Comparison of ENCODE assay signal across 1 cellular context in the genomic region with DNA sequence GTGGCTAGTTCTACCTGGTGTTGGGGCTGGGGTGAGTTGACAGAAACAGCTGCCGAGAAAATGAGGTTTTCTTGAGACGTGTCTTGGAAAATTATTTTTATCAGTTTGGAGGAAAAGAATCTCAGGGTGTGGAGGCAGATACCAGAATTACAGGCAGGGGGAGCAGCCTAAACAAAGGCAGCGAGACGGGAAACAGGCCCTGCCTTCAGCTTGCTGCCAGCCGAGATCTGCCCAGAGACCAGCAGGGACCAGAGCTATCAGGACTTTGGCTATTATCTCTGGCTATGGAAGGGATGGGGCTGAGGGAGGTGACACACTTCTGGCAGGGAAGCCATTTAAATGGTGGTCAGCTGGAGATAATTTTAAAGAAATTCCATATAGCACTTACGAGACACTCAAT.
TF ChIP-seq lines count a peak whose summit lies in the region.

No MANE protein-coding gene starts in this region.

TF ChIP-seq in HCT116, 20 proteins besides CTCF, POLR2A, EP300 and RAD21:
- TF ChIP-seq, protein P1, sequence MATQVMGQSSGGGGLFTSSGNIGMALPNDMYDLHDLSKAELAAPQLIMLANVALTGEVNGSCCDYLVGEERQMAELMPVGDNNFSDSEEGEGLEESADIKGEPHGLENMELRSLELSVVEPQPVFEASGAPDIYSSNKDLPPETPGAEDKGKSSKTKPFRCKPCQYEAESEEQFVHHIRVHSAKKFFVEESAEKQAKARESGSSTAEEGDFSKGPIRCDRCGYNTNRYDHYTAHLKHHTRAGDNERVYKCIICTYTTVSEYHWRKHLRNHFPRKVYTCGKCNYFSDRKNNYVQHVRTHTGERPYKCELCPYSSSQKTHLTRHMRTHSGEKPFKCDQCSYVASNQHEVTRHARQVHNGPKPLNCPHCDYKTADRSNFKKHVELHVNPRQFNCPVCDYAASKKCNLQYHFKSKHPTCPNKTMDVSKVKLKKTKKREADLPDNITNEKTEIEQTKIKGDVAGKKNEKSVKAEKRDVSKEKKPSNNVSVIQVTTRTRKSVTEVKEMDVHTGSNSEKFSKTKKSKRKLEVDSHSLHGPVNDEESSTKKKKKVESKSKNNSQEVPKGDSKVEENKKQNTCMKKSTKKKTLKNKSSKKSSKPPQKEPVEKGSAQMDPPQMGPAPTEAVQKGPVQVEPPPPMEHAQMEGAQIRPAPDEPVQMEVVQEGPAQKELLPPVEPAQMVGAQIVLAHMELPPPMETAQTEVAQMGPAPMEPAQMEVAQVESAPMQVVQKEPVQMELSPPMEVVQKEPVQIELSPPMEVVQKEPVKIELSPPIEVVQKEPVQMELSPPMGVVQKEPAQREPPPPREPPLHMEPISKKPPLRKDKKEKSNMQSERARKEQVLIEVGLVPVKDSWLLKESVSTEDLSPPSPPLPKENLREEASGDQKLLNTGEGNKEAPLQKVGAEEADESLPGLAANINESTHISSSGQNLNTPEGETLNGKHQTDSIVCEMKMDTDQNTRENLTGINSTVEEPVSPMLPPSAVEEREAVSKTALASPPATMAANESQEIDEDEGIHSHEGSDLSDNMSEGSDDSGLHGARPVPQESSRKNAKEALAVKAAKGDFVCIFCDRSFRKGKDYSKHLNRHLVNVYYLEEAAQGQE (IDR thresholded peaks at IDR 0.05; ENCODE audit: low read depth) = no peak
- TF ChIP-seq SRF (IDR thresholded peaks at IDR 0.05; ENCODE audit: low read depth) (no peak), ELF1 (IDR thresholded peaks at IDR 0.05; ENCODE audit: borderline replicate concordance, low read depth) (no peak), EZH2 (IDR thresholded peaks at IDR 0.05) (no peak), EGR1 (IDR thresholded peaks at IDR 0.05; ENCODE audit: low read depth) (no peak), YY1 (IDR thresholded peaks at IDR 0.05; ENCODE audit: extremely low read depth, insufficient replicate concordance, low read depth, low read length) (no peak), POLR2AphosphoS5 (IDR thresholded peaks at IDR 0.05; ENCODE audit: low read depth, low read length) (no peak), SIN3A (IDR thresholded peaks at IDR 0.05; ENCODE audit: low read depth) (no peak), TCF7L2 (IDR thresholded peaks at IDR 0.05; ENCODE audit: borderline replicate concordance, extremely low read depth, insufficient read depth, insufficient read length) (no peak), EZH2phosphoT487 (IDR thresholded peaks at IDR 0.05; ENCODE audit: borderline replicate concordance) (no peak), FOSL1 (IDR thresholded peaks at IDR 0.05; ENCODE audit: low read depth) (no peak)
